12 cellular contexts compared by ENCODE assay signal in the genomic region with DNA sequence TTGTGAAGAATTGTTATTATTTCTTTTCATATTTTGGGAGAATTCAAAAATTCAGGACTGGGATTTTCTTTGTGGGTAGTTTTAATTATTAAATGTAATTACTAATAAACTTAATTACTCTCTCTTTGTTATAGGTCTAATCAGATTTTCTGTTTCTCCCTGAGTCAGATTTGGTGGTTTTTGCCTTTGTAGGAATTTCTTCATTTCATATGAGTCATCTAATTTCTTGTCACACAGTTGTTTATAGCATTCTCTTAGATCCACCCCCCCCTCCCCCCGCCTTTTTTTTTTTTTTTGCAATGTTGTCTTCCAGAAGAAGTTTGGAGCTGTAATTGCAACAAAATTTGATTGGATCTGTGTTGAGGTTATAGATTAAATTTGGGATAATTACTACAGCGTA. TPM values are rescaled to one million over a fixed set of nuclear protein-coding genes. Genes with fewer than 3 reads are reported as not detected.
DNase-seq lines count a peak whose midpoint lies in the region; ATAC-seq and TF ChIP-seq lines count a peak whose summit lies in the region.
"Had no signal": no experiment of that assay in that cellular context is flagged by ENCODE, and none has a peak within 500 bp of the region (broad histone marks: within the 10 kb centered on the region; RNA-seq: fewer than 3 reads in every experiment).

No MANE protein-coding gene starts in this region.

- DNase-seq in AG10803 (ENCODE audit: low read depth) (peak; percentile 54), H4 (ENCODE audit: low spot score) (peak; percentile 85), RWPE1 (ENCODE audit: low spot score) (peak; percentile 74), fibroblast of pulmonary artery (ENCODE audit: low read depth) (peak; percentile 45), mucosa of descending colon (no peak), Right ventricle myocardium superior (no peak)
- DNase-seq: dermis blood vessel endothelial cell had no signal

- TF ChIP-seq CTCF in AG10803 (conservative IDR thresholded peaks at IDR 0.05; ENCODE audit: low read length) (no peak), RWPE1 (conservative IDR thresholded peaks at IDR 0.05; ENCODE audit: low read depth) (no peak), fibroblast of pulmonary artery (IDR thresholded peaks at IDR 0.05; ENCODE audit: low read length, missing control alignments) (no peak), mucosa of descending colon (IDR thresholded peaks at IDR 0.05) (no peak)

- intact Hi-C loops in mucosa of descending colon (cut with DNase I, micrococcal nuclease), result no loop called here
- intact Hi-C loops in Right ventricle myocardium superior (cut with DNase I), result no loop called here

- H3K27ac ChIP-seq in RWPE1, result no peak overlapping the region
- H3K27ac ChIP-seq: right atrium auricular region had no signal

- H3K4me3 ChIP-seq in AG10803 (ENCODE audit: low read length), result no peak overlapping the region
- H3K4me3 ChIP-seq in fibroblast of pulmonary artery (replicated peaks; ENCODE audit: low read depth, low read length), result no peak overlapping the region
- H3K4me3 ChIP-seq in mucosa of descending colon, result no peak overlapping the region
- H3K4me3 ChIP-seq: right atrium auricular region had no signal

- H3K4me1 ChIP-seq in mucosa of descending colon (ENCODE audit: low read depth), result no peaks in the 10 kb centered on the region
- H3K4me1 ChIP-seq: right atrium auricular region had no signal

- POLR2A ChIA-PET in RWPE1 (lab: Yijun Ruan, JAX; ENCODE audit: low non-redundant PET), result no interaction called here

- CTCF ChIA-PET in RWPE1 (lab: Yijun Ruan, JAX), result no interaction called here

- H3K36me3 ChIP-seq in mucosa of descending colon (ENCODE audit: low read depth), result no peaks in the 10 kb centered on the region
- H3K36me3 ChIP-seq: right atrium auricular region had no signal

- no peak for ATAC-seq in GM19467 (IDR thresholded peaks at IDR 0.05; ENCODE audit: unreplicated experiment)
- ATAC-seq in mucosa of descending colon, result no peak
- ATAC-seq in Right ventricle myocardium superior (ENCODE audit: poor library complexity), result no peak
- ATAC-seq in HG03378 (IDR thresholded peaks at IDR 0.05; ENCODE audit: unreplicated experiment), result no peak
- ATAC-seq: naive thymus-derived CD4-positive, alpha-beta T cell had no signal

- no peaks in the 10 kb centered on the region for H3K9me3 ChIP-seq in mucosa of descending colon
- H3K9me3 ChIP-seq: right atrium auricular region had no signal

RNA-seq across cellular contexts. Expression of gene GALR1, which starts 26.0 kb away (rescaled TPM):
- under 0.01 TPM in 1 of 2 replicates, not detected in the other for total RNA-seq in H4 (2014; rRNA removed; shearing (Covaris generic))
- under 1 TPM; 0.05 to 0.92 (median 0.06) TPM for total RNA-seq in mucosa of descending colon
- total RNA-seq in Right ventricle myocardium superior, result 0.05 TPM
- total RNA-seq: activated CD4-positive, alpha-beta memory T cell treated with anti-CD3 and anti-CD28 coated beads for 36 hours; dermis blood vessel endothelial cell; naive thymus-derived CD4-positive, alpha-beta T cell had no signal

Comparison
In these comparisons a context has a peak if more than half of its experiments do, and no peak if none do; other contexts are left out.
1. DNase-seq: peak in AG10803 (single experiment), H4 (single experiment), RWPE1 (single experiment) and fibroblast of pulmonary artery (single experiment); none in mucosa of descending colon (0 of 3) and Right ventricle myocardium superior (single experiment).